In the genomic region with DNA sequence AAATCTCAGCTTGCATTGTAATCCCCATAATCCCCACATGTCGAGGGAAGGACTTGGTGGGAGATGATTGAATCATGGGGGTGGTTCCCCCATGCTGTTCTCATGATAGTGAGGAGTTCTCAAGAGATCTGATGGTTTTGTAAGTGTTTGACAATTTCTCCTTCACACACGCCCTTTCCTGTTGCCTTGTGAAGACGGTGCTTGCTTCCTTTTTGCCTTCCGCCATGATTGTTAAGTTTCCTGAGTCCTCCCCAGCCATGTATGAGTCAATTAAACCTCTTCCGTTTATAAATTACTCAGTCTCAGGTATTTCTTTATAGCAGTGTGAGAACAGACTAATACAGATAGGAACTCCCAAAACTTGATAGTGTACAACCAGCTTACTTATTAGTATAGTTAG, we compare ENCODE assay signal across 18 cellular contexts.
DNase-seq lines count a peak whose midpoint lies in the region; ATAC-seq, FAIRE-seq and TF ChIP-seq lines count a peak whose summit lies in the region.
"Had no signal": no experiment of that assay in that cellular context is flagged by ENCODE, and none has a peak within 500 bp of the region (broad histone marks: within the 10 kb centered on the region; RNA-seq: fewer than 3 reads in every experiment).

No MANE protein-coding gene starts in this region.

- ATAC-seq in activated naive CD8-positive, alpha-beta T cell treated with anti-CD3 and anti-CD28 coated beads, Interleukin-2, amount 50 U/mL, for 24 hours, result peak; percentile 36
- peak; percentile 43 to 57 for ATAC-seq in natural killer cell treated with Interleukin-12 subunit alpha and Interleukin-12 subunit beta and Interleukin-15 and Interleukin-18, amount 100 ng/mL, for 72 hours
- ATAC-seq in HG03442 (IDR thresholded peaks at IDR 0.05; ENCODE audit: unreplicated experiment), result no peak

- H3K36me3 Mint-ChIP-seq in activated naive CD8-positive, alpha-beta T cell treated with anti-CD3 and anti-CD28 coated beads, Interleukin-2, amount 50 U/mL, for 24 hours (ENCODE audit: low read depth), result no peaks in the 10 kb centered on the region
- H3K36me3 Mint-ChIP-seq in activated naive CD8-positive, alpha-beta T cell treated with anti-CD3 and anti-CD28 coated beads for 36 hours, result no peaks in the 10 kb centered on the region
- H3K36me3 Mint-ChIP-seq in natural killer cell treated with Interleukin-12 subunit alpha and Interleukin-12 subunit beta and Interleukin-15 and Interleukin-18, amount 100 ng/mL, for 72 hours, result no peaks in the 10 kb centered on the region
- H3K36me3 Mint-ChIP-seq: memory B cell had no signal

- H3K4me1 Mint-ChIP-seq in activated naive CD8-positive, alpha-beta T cell treated with anti-CD3 and anti-CD28 coated beads, Interleukin-2, amount 50 U/mL, for 24 hours, result peaks cover 19% of the 10 kb centered on the region
- H3K4me1 Mint-ChIP-seq in activated naive CD8-positive, alpha-beta T cell treated with anti-CD3 and anti-CD28 coated beads for 36 hours, result peaks cover 4% of the 10 kb centered on the region
- H3K4me1 Mint-ChIP-seq in natural killer cell treated with Interleukin-12 subunit alpha and Interleukin-12 subunit beta and Interleukin-15 and Interleukin-18, amount 100 ng/mL, for 72 hours (ENCODE audit: low read depth in 2 of 2), result peaks cover 6 to 11% of the 10 kb centered on the region in 2 donors

- no peaks in the 10 kb centered on the region for H3K27me3 Mint-ChIP-seq in activated naive CD8-positive, alpha-beta T cell treated with anti-CD3 and anti-CD28 coated beads, Interleukin-2, amount 50 U/mL, for 24 hours
- peaks cover 3% of the 10 kb centered on the region for H3K27me3 Mint-ChIP-seq in activated naive CD8-positive, alpha-beta T cell treated with anti-CD3 and anti-CD28 coated beads for 36 hours
- H3K27me3 Mint-ChIP-seq in natural killer cell treated with Interleukin-12 subunit alpha and Interleukin-12 subunit beta and Interleukin-15 and Interleukin-18, amount 100 ng/mL, for 72 hours, result no peaks in the 10 kb centered on the region

- no peak overlapping the region for H3K4me3 Mint-ChIP-seq in activated naive CD8-positive, alpha-beta T cell treated with anti-CD3 and anti-CD28 coated beads, Interleukin-2, amount 50 U/mL, for 24 hours
- H3K4me3 Mint-ChIP-seq in activated naive CD8-positive, alpha-beta T cell treated with anti-CD3 and anti-CD28 coated beads for 36 hours, result no peak overlapping the region
- peak overlapping the region; percentile 19 for H3K4me3 Mint-ChIP-seq in natural killer cell treated with Interleukin-12 subunit alpha and Interleukin-12 subunit beta and Interleukin-15 and Interleukin-18, amount 100 ng/mL, for 72 hours
- H3K4me3 Mint-ChIP-seq: memory B cell had no signal

- H3K4me3 ChIP-seq in cardiac fibroblast (replicated peaks in 1 of 2; ENCODE audit: low read depth in 2 of 2, low read length in 2 of 2), result no peak overlapping the region
- H3K4me3 ChIP-seq: prostate gland, thoracic aorta had no signal

- DNase-seq in activated naive CD8-positive, alpha-beta T cell treated with anti-CD3 and anti-CD28 coated beads, Interleukin-2, amount 50 U/mL, for 24 hours, result no peak
- no peak for DNase-seq in activated naive CD8-positive, alpha-beta T cell treated with anti-CD3 and anti-CD28 coated beads for 36 hours
- DNase-seq in HT1080 (ENCODE audit: low read depth) (peak; percentile 76), cardiac fibroblast (ENCODE audit: low read depth in 2 of 2) (peak; percentile 8 to 65), HuH-7 (ENCODE audit: low spot score) (no peak), frontal cortex (ENCODE audit: low spot score in 2 of 2) (no peak)
- no peak for DNase-seq in natural killer cell treated with Interleukin-12 subunit alpha and Interleukin-12 subunit beta and Interleukin-15 and Interleukin-18, amount 100 ng/mL, for 72 hours (ENCODE audit: low spot score)
- DNase-seq: activated T-cell treated with anti-CD3 and anti-CD28 coated beads, Interleukin-2, amount 50 U/mL, for 48 hours; amygdala; Calu3; glutamatergic neuron; MM.1S; NCI-H2029; stimulated activated CD4-positive, alpha-beta T cell treated with anti-CD3 and anti-CD28 coated beads, Interleukin-12 subunit alpha, Interleukin-12 subunit beta, amount 100 ng/mL, for 4 hours had no signal

- no peaks in the 10 kb centered on the region for H3K9me3 Mint-ChIP-seq in activated naive CD8-positive, alpha-beta T cell treated with anti-CD3 and anti-CD28 coated beads, Interleukin-2, amount 50 U/mL, for 24 hours
- H3K9me3 Mint-ChIP-seq in activated naive CD8-positive, alpha-beta T cell treated with anti-CD3 and anti-CD28 coated beads for 36 hours, result no peaks in the 10 kb centered on the region
- H3K9me3 Mint-ChIP-seq in natural killer cell treated with Interleukin-12 subunit alpha and Interleukin-12 subunit beta and Interleukin-15 and Interleukin-18, amount 100 ng/mL, for 72 hours, result no peaks in the 10 kb centered on the region

- no peak for TF ChIP-seq CTCF in cardiac fibroblast (IDR thresholded peaks at IDR 0.05; ENCODE audit: low read depth, low read length)

- H3K27ac Mint-ChIP-seq in activated naive CD8-positive, alpha-beta T cell treated with anti-CD3 and anti-CD28 coated beads, Interleukin-2, amount 50 U/mL, for 24 hours, result no peak overlapping the region
- no peak overlapping the region for H3K27ac Mint-ChIP-seq in activated naive CD8-positive, alpha-beta T cell treated with anti-CD3 and anti-CD28 coated beads for 36 hours
- peak overlapping the region in 1 of 2 donors; percentile 46 for H3K27ac Mint-ChIP-seq in natural killer cell treated with Interleukin-12 subunit alpha and Interleukin-12 subunit beta and Interleukin-15 and Interleukin-18, amount 100 ng/mL, for 72 hours
- H3K27ac Mint-ChIP-seq: memory B cell had no signal

- FAIRE-seq in frontal cortex (lab: Jason Lieb, UNC), result no peak

Comparison
In these comparisons a context has a peak if more than half of its experiments do, and no peak if none do; other contexts are left out.
1. DNase-seq: peak in HT1080 (single experiment) and cardiac fibroblast (2 of 2); none in activated naive CD8-positive, alpha-beta T cell treated with anti-CD3 and anti-CD28 coated beads, Interleukin-2, amount 50 U/mL, for 24 hours (single experiment), activated naive CD8-positive, alpha-beta T cell treated with anti-CD3 and anti-CD28 coated beads for 36 hours (single experiment), natural killer cell treated with Interleukin-12 subunit alpha and Interleukin-12 subunit beta and Interleukin-15 and Interleukin-18, amount 100 ng/mL, for 72 hours (single experiment), HuH-7 (single experiment) and frontal cortex (0 of 2).